9 cellular contexts compared by ENCODE assay signal in the genomic region with DNA sequence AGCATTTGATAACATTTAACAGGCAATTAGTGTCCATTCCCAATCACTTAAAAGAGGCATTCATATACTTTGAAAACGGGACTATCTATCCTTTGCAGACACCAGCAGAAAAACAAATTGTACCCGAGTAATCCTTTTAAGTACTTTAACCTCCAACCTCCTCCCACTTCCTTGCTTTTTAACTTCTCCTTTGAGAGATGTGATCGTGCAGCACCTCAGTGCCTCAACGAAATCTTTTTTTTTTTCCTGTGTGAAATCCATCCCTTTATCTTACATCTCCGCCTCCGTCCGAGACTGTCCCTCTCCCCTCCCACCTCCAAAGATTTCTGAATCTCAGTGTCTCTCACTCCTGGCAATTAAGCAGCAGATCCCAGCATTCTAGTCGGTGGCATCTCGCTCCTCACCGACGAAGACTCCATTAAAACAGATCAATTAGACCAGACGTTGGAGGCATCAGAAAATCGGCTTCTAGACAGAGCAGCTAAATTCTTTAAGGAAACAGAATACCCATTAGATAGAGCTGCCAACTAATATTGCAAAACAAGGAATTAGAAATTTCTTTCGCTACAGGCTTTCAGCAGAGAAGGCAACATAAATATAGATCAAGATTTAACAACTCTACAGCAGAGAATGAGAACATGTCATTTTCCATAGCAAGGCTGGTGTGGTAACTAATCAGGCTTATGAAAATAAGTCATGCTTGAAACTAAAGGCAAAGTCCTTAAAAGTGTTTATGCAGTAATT. TPM values are rescaled to one million over a fixed set of nuclear protein-coding genes. Genes with fewer than 3 reads are reported as not detected.
DNase-seq lines count a peak whose midpoint lies in the region; ATAC-seq and TF ChIP-seq lines count a peak whose summit lies in the region.
"Had no signal": no experiment of that assay in that cellular context is flagged by ENCODE, and none has a peak within 500 bp of the region (broad histone marks: within the 10 kb centered on the region; RNA-seq: fewer than 3 reads in every experiment).

No MANE protein-coding gene starts in this region.

- no peak overlapping the region for H3K27ac Mint-ChIP-seq in CD14-positive monocyte
- H3K27ac Mint-ChIP-seq in natural killer cell: no peak overlapping the region
- H3K27ac Mint-ChIP-seq: activated CD4-positive, alpha-beta T cell treated with anti-CD3 and anti-CD28 coated beads, Interleukin-2, amount 10 ng/mL, durations not matched to agents 7 days and 5 days had no signal

- intact Hi-C loops in CD14-positive monocyte (cut with micrococcal nuclease) (no loop called here), natural killer cell (cut with micrococcal nuclease) (no loop called here), colonic mucosa (cut with DNase I) (no loop called here), sciatic nerve (cut with DNase I) (no loop called here)

- H3K9me3 ChIP-seq in HUES64 (ENCODE audit: insufficient read depth, low read depth, low read length) (no peaks in the 10 kb centered on the region), colonic mucosa (no peaks in the 10 kb centered on the region)

- H3K36me3 Mint-ChIP-seq in CD14-positive monocyte (peaks cover 5 to 11% of the 10 kb centered on the region in 2 donors), natural killer cell (no peaks in the 10 kb centered on the region)

- H3K4me3 ChIP-seq in HUES64 (ENCODE audit: low read length): peak overlapping the region; percentile 67
- H3K4me3 ChIP-seq in brain microvascular endothelial cell (ENCODE audit: low read depth, low read length): peak overlapping the region; percentile 83
- no peak overlapping the region for H3K4me3 ChIP-seq in colonic mucosa

- H3K4me1 Mint-ChIP-seq in CD14-positive monocyte (peaks cover 39% of the 10 kb centered on the region), natural killer cell (peaks cover 24 to 31% of the 10 kb centered on the region in 2 donors)

- DNase-seq in CD14-positive monocyte (ENCODE audit: low spot score) (no peak), brain microvascular endothelial cell (no peak), natural killer cell (no peak), EL (no peak), colonic mucosa (no peak), HuH-7 (ENCODE audit: low spot score) (no peak), sciatic nerve (ENCODE audit: low spot score) (no peak)
- DNase-seq: activated CD4-positive, alpha-beta T cell treated with anti-CD3 and anti-CD28 coated beads, Interleukin-2, amount 10 ng/mL, durations not matched to agents 7 days and 5 days had no signal

- H3K4me1 ChIP-seq in HUES64 (ENCODE audit: insufficient read depth, low read length): peaks cover 24% of the 10 kb centered on the region
- peaks cover 12% of the 10 kb centered on the region for H3K4me1 ChIP-seq in colonic mucosa

- ATAC-seq in natural killer cell: no peak
- no peak for ATAC-seq in sciatic nerve

- H3K4me3 Mint-ChIP-seq in CD14-positive monocyte (peak overlapping the region; percentile 81 to 97), natural killer cell (peak overlapping the region; percentile 83)

- H3K9ac ChIP-seq in HUES64 (ENCODE audit: low read depth, low read length) (no peak overlapping the region), colonic mucosa (ENCODE audit: low read depth in 2 of 2, low read length in 2 of 2) (no peak overlapping the region)

- H3K27me3 Mint-ChIP-seq in CD14-positive monocyte (ENCODE audit: low read depth in 3 of 3): peaks cover 56 to 65% (median 57%) of the 10 kb centered on the region in 3 donors
- H3K27me3 Mint-ChIP-seq in natural killer cell (ENCODE audit: low read depth in 2 of 2): peaks cover 44 to 59% of the 10 kb centered on the region in 2 donors

- H3K36me3 ChIP-seq in HUES64 (ENCODE audit: insufficient read depth, low read length) (no peaks in the 10 kb centered on the region), brain microvascular endothelial cell (replicated peaks) (no peaks in the 10 kb centered on the region), colonic mucosa (no peaks in the 10 kb centered on the region)

- WGBS in HUES64: 9% methylated on average over 14 of the region's 14 CpGs

- H3K27me3 ChIP-seq in HUES64 (ENCODE audit: insufficient read depth, low read length): peaks cover 82% of the 10 kb centered on the region
- H3K27me3 ChIP-seq in brain microvascular endothelial cell (replicated peaks): peaks cover 3% of the 10 kb centered on the region
- H3K27me3 ChIP-seq in colonic mucosa: peaks cover 52% of the 10 kb centered on the region

- no peak overlapping the region for H3K27ac ChIP-seq in HUES64 (ENCODE audit: low read depth, low read length)
- no peak overlapping the region for H3K27ac ChIP-seq in brain microvascular endothelial cell
- no peak overlapping the region for H3K27ac ChIP-seq in colonic mucosa

- TF ChIP-seq CTCF in CD14-positive monocyte (IDR thresholded peaks at IDR 0.05): no peak
- no peak for TF ChIP-seq CTCF in brain microvascular endothelial cell (IDR thresholded peaks at IDR 0.05; ENCODE audit: low read depth, low read length, missing control alignments)
- TF ChIP-seq CTCF in natural killer cell (IDR thresholded peaks at IDR 0.05): no peak
- no peak for TF ChIP-seq CTCF in colonic mucosa (IDR thresholded peaks at IDR 0.05)

- H3K9me3 Mint-ChIP-seq in CD14-positive monocyte: peaks cover 0 to 30% (median 13%) of the 10 kb centered on the region in 7 donors
- no peaks in the 10 kb centered on the region for H3K9me3 Mint-ChIP-seq in natural killer cell
- H3K9me3 Mint-ChIP-seq: activated CD4-positive, alpha-beta T cell treated with anti-CD3 and anti-CD28 coated beads, Interleukin-2, amount 10 ng/mL, durations not matched to agents 7 days and 5 days had no signal

- in situ Hi-C loops in brain microvascular endothelial cell (cut with HindIII; ENCODE audit: low pct_ligation_motif_present, low sequenced_read_pairs): no loop called here

RNA-seq across cellular contexts. Expression of a gene that starts 1.9 kb away (rescaled TPM):
- not detected for polyA plus RNA-seq in CD14-positive monocyte
- 1.3 TPM for polyA plus RNA-seq in HUES64 (2013, experiment 1 of 2)
- 1.1 TPM for polyA plus RNA-seq in HUES64 (2013, experiment 2 of 2)
- total RNA-seq in natural killer cell (not detected), colonic mucosa (under 1 TPM; 0.24 to 0.37 TPM), sciatic nerve (not detected)
- total RNA-seq: activated CD4-positive, alpha-beta T cell treated with anti-CD3 and anti-CD28 coated beads, Interleukin-2, amount 10 ng/mL, durations not matched to agents 7 days and 5 days had no signal
